8 cellular contexts compared by ENCODE assay signal in the genomic region with DNA sequence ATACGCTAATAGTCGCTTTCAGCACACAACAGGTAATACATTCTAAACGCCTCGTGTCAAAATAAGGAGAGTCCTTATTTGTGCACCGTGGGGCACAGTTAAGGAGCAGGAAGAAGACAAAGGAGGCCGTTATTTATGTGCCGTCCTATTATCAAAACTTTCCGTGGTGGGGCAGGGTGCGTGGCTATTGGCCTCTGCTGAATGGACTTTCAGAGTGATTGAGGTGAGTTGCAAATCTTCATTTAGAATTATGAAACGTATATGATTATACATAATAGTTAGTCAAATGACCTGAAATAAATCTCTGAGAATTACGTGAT. TPM values are rescaled to one million over a fixed set of nuclear protein-coding genes. Genes with fewer than 3 reads are reported as not detected.
DNase-seq lines count a peak whose midpoint lies in the region; ATAC-seq and TF ChIP-seq lines count a peak whose summit lies in the region.

No MANE protein-coding gene starts in this region.

- peak; percentile 1 for ATAC-seq in GM21423 (IDR thresholded peaks at IDR 0.05; ENCODE audit: unreplicated experiment)
- no peak for ATAC-seq in upper lobe of right lung

- H3K4me3 ChIP-seq in AG10803 (ENCODE audit: low read length) = peak overlapping the region; percentile 73
- H3K4me3 ChIP-seq in choroid plexus epithelial cell (ENCODE audit: low read depth, low read length) = peak overlapping the region; percentile 89
- peak overlapping the region; percentile 78 for H3K4me3 ChIP-seq in upper lobe of right lung

- peaks cover 29% of the 10 kb centered on the region for H3K4me1 ChIP-seq in upper lobe of right lung

- POLR2A ChIA-PET in RWPE1 (lab: Yijun Ruan, JAX; ENCODE audit: low non-redundant PET) = interaction anchor here (0.6 kb wide), 1 partner anchor 33 kb away, joined by 4 read pairs; no protein-coding TSS in a partner anchor

- H3K27ac ChIP-seq in RWPE1 = peak overlapping the region; percentile 93
- H3K27ac ChIP-seq in upper lobe of right lung = peak overlapping the region; percentile 96

- no peak for DNase-seq in AG10803 (ENCODE audit: low read depth)
- DNase-seq in RWPE1 (ENCODE audit: low spot score) = no peak
- DNase-seq in choroid plexus epithelial cell (ENCODE audit: low read depth) = peak; percentile 32
- no peak for DNase-seq in mesothelial cell of epicardium (ENCODE audit: low spot score in 2 of 2, unreplicated experiment in 2 of 2)
- no peak for DNase-seq in upper lobe of right lung
- DNase-seq in occipital lobe (lab: John Stamatoyannopoulos, UW) = no peak
- no peak for DNase-seq in NCI-H524 treated with DMSO at 0.1 percent for 48 hours (lab: John Stamatoyannopoulos, UW)

- H3K27ac Mint-ChIP-seq in mesothelial cell of epicardium = peak overlapping the region; percentile 98

- H3K36me3 Mint-ChIP-seq in mesothelial cell of epicardium = peaks cover 2% of the 10 kb centered on the region

- no peak for TF ChIP-seq CTCF in AG10803 (conservative IDR thresholded peaks at IDR 0.05; ENCODE audit: low read length)
- no peak for TF ChIP-seq CTCF in RWPE1 (conservative IDR thresholded peaks at IDR 0.05; ENCODE audit: low read depth)
- no peak for TF ChIP-seq CTCF in choroid plexus epithelial cell (conservative IDR thresholded peaks at IDR 0.05; ENCODE audit: low read depth, low read length)
- TF ChIP-seq CTCF in mesothelial cell of epicardium (IDR thresholded peaks at IDR 0.05; ENCODE audit: unreplicated experiment) = no peak
- TF ChIP-seq CTCF in upper lobe of right lung (IDR thresholded peaks at IDR 0.05) = no peak

- intact Hi-C loops in upper lobe of right lung (cut with DNase I) = no loop called here

- CTCF ChIA-PET in RWPE1 (lab: Yijun Ruan, JAX) = interaction anchor here (0.6 to 1.0 kb wide), 2 partner anchors 47 to 58 kb away, joined by 3 to 7 read pairs; partner anchors contain the start of gene PCBD2

- peaks cover 28% of the 10 kb centered on the region for H3K4me1 Mint-ChIP-seq in mesothelial cell of epicardium

- H3K4me3 Mint-ChIP-seq in mesothelial cell of epicardium = peak overlapping the region; percentile 89

- no peaks in the 10 kb centered on the region for H3K9me3 ChIP-seq in upper lobe of right lung

- no peaks in the 10 kb centered on the region for H3K9me3 Mint-ChIP-seq in mesothelial cell of epicardium

- no peaks in the 10 kb centered on the region for H3K27me3 Mint-ChIP-seq in mesothelial cell of epicardium (ENCODE audit: low read depth)

- peaks cover 11% of the 10 kb centered on the region for H3K36me3 ChIP-seq in upper lobe of right lung

- H3K27me3 ChIP-seq in upper lobe of right lung = no peaks in the 10 kb centered on the region

RNA-seq across cellular contexts. Expression of gene C5orf24, which starts 0.8 kb away (rescaled TPM):
- total RNA-seq in mesothelial cell of epicardium (75.4 to 85.4 TPM (median 83.4 TPM) in 3 replicates), upper lobe of right lung (44.9 TPM), occipital lobe (105 TPM)

RNA-seq across cellular contexts. Expression of gene TXNDC15, which starts 27.6 kb away (rescaled TPM):
- 46.3 to 51.6 TPM (median 48.9 TPM) in 3 replicates for total RNA-seq in mesothelial cell of epicardium
- total RNA-seq in upper lobe of right lung = 60.6 TPM
- 112 TPM for total RNA-seq in occipital lobe

RNA-seq across cellular contexts. Expression of gene PCBD2, which starts 58.3 kb away (rescaled TPM):
- total RNA-seq in mesothelial cell of epicardium = 15.7 to 18.5 TPM (median 15.9 TPM) in 3 replicates
- 11.2 TPM for total RNA-seq in upper lobe of right lung
- total RNA-seq in occipital lobe = 7.0 TPM
